Comparison of ENCODE assay signal across 1 cellular context in the genomic region with DNA sequence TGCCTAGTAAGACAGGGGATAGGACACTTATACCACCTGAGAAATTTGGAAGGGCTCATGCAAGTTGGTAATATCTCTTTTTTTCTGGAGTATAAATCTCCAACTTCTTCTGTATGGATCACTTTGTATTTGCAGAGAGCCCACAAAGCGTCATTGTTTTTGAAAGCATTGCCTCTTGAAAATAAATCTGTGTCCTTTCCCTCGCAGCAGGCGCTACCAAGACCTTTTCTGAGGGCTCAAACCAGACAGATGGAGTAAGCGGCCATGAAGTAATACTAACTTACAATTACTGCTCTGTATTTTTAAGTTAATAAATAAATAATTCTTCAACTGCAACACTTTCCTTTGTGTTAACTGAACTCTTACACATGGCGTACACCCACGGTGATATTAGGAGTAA.
TF ChIP-seq lines count a peak whose summit lies in the region.

No MANE protein-coding gene starts in this region.

TF ChIP-seq in WTC11, 78 proteins besides CTCF, POLR2A, EP300 and RAD21 (continued from another document):
- TF ChIP-seq, protein P1, sequence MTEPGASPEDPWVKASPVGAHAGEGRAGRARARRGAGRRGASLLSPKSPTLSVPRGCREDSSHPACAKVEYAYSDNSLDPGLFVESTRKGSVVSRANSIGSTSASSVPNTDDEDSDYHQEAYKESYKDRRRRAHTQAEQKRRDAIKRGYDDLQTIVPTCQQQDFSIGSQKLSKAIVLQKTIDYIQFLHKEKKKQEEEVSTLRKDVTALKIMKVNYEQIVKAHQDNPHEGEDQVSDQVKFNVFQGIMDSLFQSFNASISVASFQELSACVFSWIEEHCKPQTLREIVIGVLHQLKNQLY (CRISPR knock-in tag; IDR thresholded peaks at IDR 0.05), result no peak
- TF ChIP-seq ZNF219 (CRISPR knock-in tag; IDR thresholded peaks at IDR 0.05; ENCODE audit: borderline replicate concordance), result no peak
- TF ChIP-seq, protein P2, sequence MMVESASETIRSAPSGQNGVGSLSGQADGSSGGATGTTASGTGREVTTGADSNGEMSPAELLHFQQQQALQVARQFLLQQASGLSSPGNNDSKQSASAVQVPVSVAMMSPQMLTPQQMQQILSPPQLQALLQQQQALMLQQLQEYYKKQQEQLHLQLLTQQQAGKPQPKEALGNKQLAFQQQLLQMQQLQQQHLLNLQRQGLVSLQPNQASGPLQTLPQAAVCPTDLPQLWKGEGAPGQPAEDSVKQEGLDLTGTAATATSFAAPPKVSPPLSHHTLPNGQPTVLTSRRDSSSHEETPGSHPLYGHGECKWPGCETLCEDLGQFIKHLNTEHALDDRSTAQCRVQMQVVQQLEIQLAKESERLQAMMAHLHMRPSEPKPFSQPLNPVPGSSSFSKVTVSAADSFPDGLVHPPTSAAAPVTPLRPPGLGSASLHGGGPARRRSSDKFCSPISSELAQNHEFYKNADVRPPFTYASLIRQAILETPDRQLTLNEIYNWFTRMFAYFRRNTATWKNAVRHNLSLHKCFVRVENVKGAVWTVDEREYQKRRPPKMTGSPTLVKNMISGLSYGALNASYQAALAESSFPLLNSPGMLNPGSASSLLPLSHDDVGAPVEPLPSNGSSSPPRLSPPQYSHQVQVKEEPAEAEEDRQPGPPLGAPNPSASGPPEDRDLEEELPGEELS (CRISPR knock-in tag; IDR thresholded peaks at IDR 0.05), result no peak
- TF ChIP-seq, protein P3, sequence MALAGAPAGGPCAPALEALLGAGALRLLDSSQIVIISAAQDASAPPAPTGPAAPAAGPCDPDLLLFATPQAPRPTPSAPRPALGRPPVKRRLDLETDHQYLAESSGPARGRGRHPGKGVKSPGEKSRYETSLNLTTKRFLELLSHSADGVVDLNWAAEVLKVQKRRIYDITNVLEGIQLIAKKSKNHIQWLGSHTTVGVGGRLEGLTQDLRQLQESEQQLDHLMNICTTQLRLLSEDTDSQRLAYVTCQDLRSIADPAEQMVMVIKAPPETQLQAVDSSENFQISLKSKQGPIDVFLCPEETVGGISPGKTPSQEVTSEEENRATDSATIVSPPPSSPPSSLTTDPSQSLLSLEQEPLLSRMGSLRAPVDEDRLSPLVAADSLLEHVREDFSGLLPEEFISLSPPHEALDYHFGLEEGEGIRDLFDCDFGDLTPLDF (CRISPR knock-in tag; IDR thresholded peaks at IDR 0.05), result no peak
